7 cellular contexts compared by ENCODE assay signal in genomic region chr11:85685131-85685819, GRCh38. TPM values are rescaled to one million over a fixed set of nuclear protein-coding genes. Genes with fewer than 3 reads are reported as not detected.
DNase-seq lines count a peak whose midpoint lies in the region; ATAC-seq and TF ChIP-seq lines count a peak whose summit lies in the region.
"Had no signal": no experiment of that assay in that cellular context is flagged by ENCODE, and none has a peak within 500 bp of the region (broad histone marks: within the 10 kb centered on the region; RNA-seq: fewer than 3 reads in every experiment).

No MANE protein-coding gene starts in this region.

- H3K4me3 Mint-ChIP-seq in type B pancreatic cell, result peak overlapping the region; percentile 31
- H3K4me3 Mint-ChIP-seq: activated T-cell treated with anti-CD3 and anti-CD28 coated beads, Interleukin-2, amount 50 U/mL, for 24 hours had no signal

- H3K27ac ChIP-seq in right atrium auricular region, result peak overlapping the region; percentile 56

- H3K4me1 ChIP-seq in right atrium auricular region, result peaks cover 0 to 34% of the 10 kb centered on the region in 2 donors

- H3K4me3 ChIP-seq in right atrium auricular region, result peak overlapping the region; percentile 22 to 49

- no peak for TF ChIP-seq CTCF in right atrium auricular region (IDR thresholded peaks at IDR 0.05)
- TF ChIP-seq CTCF in type B pancreatic cell (conservative IDR thresholded peaks at IDR 0.05), result no peak

- no peaks in the 10 kb centered on the region for H3K27me3 ChIP-seq in right atrium auricular region

- peaks cover 6% of the 10 kb centered on the region for H3K4me1 Mint-ChIP-seq in type B pancreatic cell (ENCODE audit: unreplicated experiment)

- no peaks in the 10 kb centered on the region for H3K9me3 ChIP-seq in right atrium auricular region

- H3K36me3 ChIP-seq in right atrium auricular region, result no peaks in the 10 kb centered on the region

- H3K27ac Mint-ChIP-seq in type B pancreatic cell, result peak overlapping the region; percentile 15
- H3K27ac Mint-ChIP-seq: activated T-cell treated with anti-CD3 and anti-CD28 coated beads, Interleukin-2, amount 50 U/mL, for 24 hours had no signal

- H3K36me3 Mint-ChIP-seq in type B pancreatic cell, result no peaks in the 10 kb centered on the region

- ATAC-seq in esophagus mucosa, result no peak
- no peak for ATAC-seq in HG02852 (IDR thresholded peaks at IDR 0.05; ENCODE audit: unreplicated experiment)

- peak; percentile 18 for DNase-seq in NCI-H2196 treated with DMSO at 0.1 percent for 48 hours (lab: John Stamatoyannopoulos, UW; ENCODE audit: unreplicated experiment)
- DNase-seq in NCI-H2196 (lab: John Stamatoyannopoulos, UW; ENCODE audit: unreplicated experiment), result no peak
- DNase-seq in right atrium auricular region (ENCODE audit: low spot score), result no peak
- no peak for DNase-seq in type B pancreatic cell (ENCODE audit: extremely low spot score, unreplicated experiment)
- DNase-seq: activated T-cell treated with anti-CD3 and anti-CD28 coated beads, Interleukin-2, amount 50 U/mL, for 24 hours had no signal

- no peaks in the 10 kb centered on the region for H3K27me3 Mint-ChIP-seq in type B pancreatic cell
- H3K27me3 Mint-ChIP-seq: activated T-cell treated with anti-CD3 and anti-CD28 coated beads, Interleukin-2, amount 50 U/mL, for 24 hours had no signal

- H3K9me3 Mint-ChIP-seq in type B pancreatic cell, result no peaks in the 10 kb centered on the region
- H3K9me3 Mint-ChIP-seq: activated T-cell treated with anti-CD3 and anti-CD28 coated beads, Interleukin-2, amount 50 U/mL, for 24 hours had no signal

RNA-seq across cellular contexts. Expression of gene CCDC89, which starts 0.7 kb away (rescaled TPM):
- total RNA-seq in right atrium auricular region, result 1 to 10 TPM in 1 of 2 donors, under 1 TPM in 1; 0.24 to 1.1 TPM
- 0.19 and 0.77 TPM in 2 replicates for total RNA-seq in type B pancreatic cell (ENCODE audit: low replicate concordance)
- 0.12 TPM for total RNA-seq in esophagus mucosa

RNA-seq across cellular contexts. Expression of gene CREBZF, which starts 20.3 kb away (rescaled TPM):
- 10 to 100 TPM; 11.6 to 13.6 TPM for total RNA-seq in right atrium auricular region
- 43.2 and 55.7 TPM in 2 replicates for total RNA-seq in type B pancreatic cell (ENCODE audit: low replicate concordance)
- 12.8 TPM for total RNA-seq in esophagus mucosa

RNA-seq across cellular contexts. Expression of gene TMEM126A, which starts 37.5 kb away (rescaled TPM):
- 10 to 100 TPM; 33.8 to 70.6 TPM for total RNA-seq in right atrium auricular region
- total RNA-seq in type B pancreatic cell (ENCODE audit: low replicate concordance), result 22.7 and 25.6 TPM in 2 replicates
- 20.2 TPM for total RNA-seq in esophagus mucosa

RNA-seq across cellular contexts. Expression of gene TMEM126B, which starts 56.9 kb away (rescaled TPM):
- 10 to 100 TPM; 37.2 to 63.7 TPM for total RNA-seq in right atrium auricular region
- total RNA-seq in type B pancreatic cell (ENCODE audit: low replicate concordance), result 31.2 and 46.7 TPM in 2 replicates
- total RNA-seq in esophagus mucosa, result 21.0 TPM

RNA-seq across cellular contexts. Expression of gene DLG2, which starts 58.1 kb away (rescaled TPM):
- total RNA-seq in right atrium auricular region, result 1 to 10 TPM; 6.6 to 6.7 TPM
- 2.3 and 5.9 TPM in 2 replicates for total RNA-seq in type B pancreatic cell (ENCODE audit: low replicate concordance)
- total RNA-seq in esophagus mucosa, result 6.3 TPM
